In genomic region chr6:42449917-42450313, GRCh38 we compare ENCODE assay signal across 8 cellular contexts. TPM values are rescaled to one million over a fixed set of nuclear protein-coding genes. Genes with fewer than 3 reads are reported as not detected.
DNase-seq lines count a peak whose midpoint lies in the region; TF ChIP-seq lines count a peak whose summit lies in the region.

No MANE protein-coding gene starts in this region.

- intact Hi-C loops in dorsolateral prefrontal cortex (cut with DNase I): loop anchor here in 1 of 2 donors (5.0 kb wide), 2 partner anchors 97 to 193 kb away; no protein-coding TSS in a partner anchor

- H3K27me3 ChIP-seq in dorsolateral prefrontal cortex (no peaks in the 10 kb centered on the region), neutrophil (peaks cover 19% of the 10 kb centered on the region)

- no peak for TF ChIP-seq POLR2A in NB4 (IDR thresholded peaks at IDR 0.05; ENCODE audit: extremely low read depth, insufficient read length)

- H3K9me3 ChIP-seq in neutrophil: no peaks in the 10 kb centered on the region

- H3K4me3 ChIP-seq in NB4 (ENCODE audit: low read depth, low read length) (peak overlapping the region; percentile 80), dorsolateral prefrontal cortex (peak overlapping the region in 58 of 59 donors; percentile 50 to 92 (median 80)), neutrophil (ENCODE audit: low read depth in 1 of 2, low read length in 1 of 2) (peak overlapping the region; percentile 96 to 99)

- TF ChIP-seq CTCF in NB4 (IDR thresholded peaks at IDR 0.05; ENCODE audit: low read depth, low read length): no peak
- no peak for TF ChIP-seq CTCF in dorsolateral prefrontal cortex (IDR thresholded peaks at IDR 0.05 in 54 of 56, conservative IDR thresholded peaks at IDR 0.05 in 2 of 56; ENCODE audit: low read depth in 1 of 56, partially characterized antibody in 56 of 56)
- TF ChIP-seq CTCF in neutrophil (IDR thresholded peaks at IDR 0.05): no peak

- H3K27ac ChIP-seq in dorsolateral prefrontal cortex (peak overlapping the region in 27 of 59 donors; percentile 0 to 95 (median 53)), neutrophil (peak overlapping the region; percentile 88)

- no peaks in the 10 kb centered on the region for H3K36me3 ChIP-seq in neutrophil

- DNase-seq in EL (peak; percentile 43), NB4 (ENCODE audit: low read depth) (peak; percentile 68), dorsolateral prefrontal cortex (no peak), SW 1271 (lab: John Stamatoyannopoulos, UW) (no peak), amniotic stem cell (lab: John Stamatoyannopoulos, UW) (no peak), NCI-H2227 (lab: John Stamatoyannopoulos, UW; ENCODE audit: unreplicated experiment) (no peak), AG08396 (ENCODE audit: low spot score) (no peak)

- peaks cover 42 to 49% of the 10 kb centered on the region in 2 experiments for H3K4me1 ChIP-seq in neutrophil (ENCODE audit: control insufficient read depth in 1 of 2, insufficient read depth in 1 of 2, low read depth in 1 of 2, low read length in 1 of 2)

RNA-seq across cellular contexts. Expression of gene TRERF1, which starts 1.8 kb away (rescaled TPM):
- 10 to 100 TPM in 105 of 120 experiments, 1 to 10 TPM in 15; 4.2 to 21.8 (median 13.7) TPM for total RNA-seq in dorsolateral prefrontal cortex

Comparison
In these comparisons a context has a peak if more than half of its experiments do, and no peak if none do; other contexts are left out.
1. DNase-seq: peak in EL (single experiment) and NB4 (single experiment); none in dorsolateral prefrontal cortex (0 of 10), SW 1271 (0 of 2), amniotic stem cell (single experiment), NCI-H2227 (single experiment) and AG08396 (single experiment).
2. Peak in every context shown above with its lines, with median percentiles within 50 percentile points of each other: H3K4me3 ChIP-seq.